19 cellular contexts compared by ENCODE assay signal in genomic region chr6:100449239-100449691, GRCh38. TPM values are rescaled to one million over a fixed set of nuclear protein-coding genes. Genes with fewer than 3 reads are reported as not detected.
"Had no signal": no experiment of that assay in that cellular context is flagged by ENCODE, and none has a peak within 500 bp of the region (broad histone marks: within the 10 kb centered on the region; RNA-seq: fewer than 3 reads in every experiment).

No MANE protein-coding gene starts in this region.

- H3K4me1 Mint-ChIP-seq: stimulated activated memory B cell treated with anti-CD40 and anti-IgM and Interleukin-4, amounts not matched to agents 10 μg/mL and 1 μg/mL and 100 μg/mL, for 72 hours had no signal

- H3K4me3 ChIP-seq: dorsolateral prefrontal cortex, left lung, sigmoid colon, tibial artery had no signal

- DNase-seq: activated CD4-positive, alpha-beta memory T cell treated with anti-CD3 and anti-CD28 coated beads, Interleukin-2, amount 10 ng/mL, durations not matched to agents 7 days and 5 days; activated naive CD4-positive, alpha-beta T cell treated with anti-CD3 and anti-CD28 coated beads, Interleukin-2, amount 10 ng/mL, durations not matched to agents 7 days and 5 days; activated naive CD8-positive, alpha-beta T cell treated with anti-CD3 and anti-CD28 coated beads, Interleukin-2, amount 50 U/mL, for 24 hours; activated T-cell treated with anti-CD3 and anti-CD28 coated beads, Interleukin-2, amount 50 U/mL, for 4 hours; dorsolateral prefrontal cortex; endodermal cell; foreskin melanocyte; glutamatergic neuron; hypothalamus; left lung; midbrain; sigmoid colon; stimulated activated CD4-positive, alpha-beta T cell treated with anti-CD3 and anti-CD28 coated beads, Interleukin-4, amount 100 ng/mL, for 4 hours; tibial artery; WERI-Rb-1 had no signal

- H3K36me3 ChIP-seq: left lung, sigmoid colon, tibial artery, WERI-Rb-1 had no signal

- H3K27ac Mint-ChIP-seq: activated CD4-positive, alpha-beta memory T cell treated with anti-CD3 and anti-CD28 coated beads, Interleukin-2, amount 10 ng/mL, durations not matched to agents 7 days and 5 days; activated naive CD4-positive, alpha-beta T cell treated with anti-CD3 and anti-CD28 coated beads, Interleukin-2, amount 10 ng/mL, durations not matched to agents 7 days and 5 days; activated naive CD8-positive, alpha-beta T cell treated with anti-CD3 and anti-CD28 coated beads, Interleukin-2, amount 50 U/mL, for 24 hours; brain; endodermal cell; stimulated activated memory B cell treated with anti-CD40 and anti-IgM and Interleukin-4, amounts not matched to agents 10 μg/mL and 1 μg/mL and 100 μg/mL, for 72 hours had no signal

- H3K9me3 ChIP-seq: left lung, sigmoid colon, tibial artery had no signal

- H3K9me3 Mint-ChIP-seq: activated CD4-positive, alpha-beta memory T cell treated with anti-CD3 and anti-CD28 coated beads, Interleukin-2, amount 10 ng/mL, durations not matched to agents 7 days and 5 days; activated naive CD4-positive, alpha-beta T cell treated with anti-CD3 and anti-CD28 coated beads, Interleukin-2, amount 10 ng/mL, durations not matched to agents 7 days and 5 days; activated naive CD8-positive, alpha-beta T cell treated with anti-CD3 and anti-CD28 coated beads, Interleukin-2, amount 50 U/mL, for 24 hours; activated T-cell treated with anti-CD3 and anti-CD28 coated beads, Interleukin-2, amount 50 U/mL, for 4 hours; endodermal cell; neural crest cell; stimulated activated memory B cell treated with anti-CD40 and anti-IgM and Interleukin-4, amounts not matched to agents 10 μg/mL and 1 μg/mL and 100 μg/mL, for 72 hours had no signal

- H3K36me3 Mint-ChIP-seq: stimulated activated memory B cell treated with anti-CD40 and anti-IgM and Interleukin-4, amounts not matched to agents 10 μg/mL and 1 μg/mL and 100 μg/mL, for 72 hours had no signal

- H3K4me3 Mint-ChIP-seq: activated CD4-positive, alpha-beta memory T cell treated with anti-CD3 and anti-CD28 coated beads, Interleukin-2, amount 10 ng/mL, durations not matched to agents 7 days and 5 days; activated naive CD4-positive, alpha-beta T cell treated with anti-CD3 and anti-CD28 coated beads, Interleukin-2, amount 10 ng/mL, durations not matched to agents 7 days and 5 days; activated naive CD8-positive, alpha-beta T cell treated with anti-CD3 and anti-CD28 coated beads, Interleukin-2, amount 50 U/mL, for 24 hours; activated T-cell treated with anti-CD3 and anti-CD28 coated beads, Interleukin-2, amount 50 U/mL, for 4 hours; brain; endodermal cell; neural crest cell; stimulated activated memory B cell treated with anti-CD40 and anti-IgM and Interleukin-4, amounts not matched to agents 10 μg/mL and 1 μg/mL and 100 μg/mL, for 72 hours had no signal

- H3K27ac ChIP-seq: dorsolateral prefrontal cortex, left lung, sigmoid colon, tibial artery, WERI-Rb-1 had no signal

- H3K4me1 ChIP-seq: left lung had no signal

- H3K27me3 Mint-ChIP-seq: activated naive CD4-positive, alpha-beta T cell treated with anti-CD3 and anti-CD28 coated beads, Interleukin-2, amount 10 ng/mL, durations not matched to agents 7 days and 5 days; brain; stimulated activated memory B cell treated with anti-CD40 and anti-IgM and Interleukin-4, amounts not matched to agents 10 μg/mL and 1 μg/mL and 100 μg/mL, for 72 hours had no signal

RNA-seq across cellular contexts. Expression of gene SIM1, which starts 15.5 kb away (rescaled TPM):
- total RNA-seq: activated T-cell treated with anti-CD3 and anti-CD28 coated beads, Interleukin-2, amount 50 U/mL, for 4 hours; dorsolateral prefrontal cortex; left lung; lung microvascular endothelial cell; sigmoid colon had no signal
